Comparison of ENCODE assay signal across 18 cellular contexts in genomic region chr1:233424727-233425222, GRCh38.
A peak's percentile ranks its signal among the peaks of the same experiment; 100 is the strongest.
DNase-seq lines count a peak whose midpoint lies in the region; ATAC-seq, FAIRE-seq and TF ChIP-seq lines count a peak whose summit lies in the region.
"Had no signal": no experiment of that assay in that cellular context is flagged by ENCODE, and none has a peak within 500 bp of the region (broad histone marks: within the 10 kb centered on the region; RNA-seq: fewer than 3 reads in every experiment).

No MANE protein-coding gene starts in this region.

- H3K4me1 ChIP-seq in ACC112 (ENCODE audit: control insufficient read depth, insufficient read depth, low read length, unreplicated experiment) (no peaks in the 10 kb centered on the region), keratinocyte (ENCODE audit: control insufficient read depth, extremely low read depth, insufficient read depth, low read length) (no peaks in the 10 kb centered on the region), neural progenitor cell (no peaks in the 10 kb centered on the region)
- H3K4me1 ChIP-seq: BLaER1, pancreas, thyroid gland had no signal

- H2AFZ ChIP-seq in ACC112 (ENCODE audit: low read length, unreplicated experiment) (peak overlapping the region; percentile 77), keratinocyte (ENCODE audit: control insufficient read depth, low read length) (peak overlapping the region; percentile 17), neural progenitor cell (replicated peaks) (no peak overlapping the region)

- no peaks in the 10 kb centered on the region for H3K36me3 ChIP-seq in ACC112 (ENCODE audit: insufficient read depth, low read length)
- H3K36me3 ChIP-seq in keratinocyte (ENCODE audit: control insufficient read depth in 2 of 2, extremely low read depth in 1 of 2, insufficient read depth in 2 of 2, low read length in 2 of 2) = no peaks in the 10 kb centered on the region
- peaks cover 5% of the 10 kb centered on the region for H3K36me3 ChIP-seq in neural progenitor cell
- H3K36me3 ChIP-seq: BLaER1, pancreas, thyroid gland had no signal

- peak; percentile 39 for DNase-seq in HT1080 (ENCODE audit: low read depth)
- DNase-seq in astrocyte of the cerebellum (ENCODE audit: low read depth) = no peak
- DNase-seq in keratinocyte (ENCODE audit: low read depth, low spot score) = no peak
- DNase-seq in neural progenitor cell (ENCODE audit: low spot score) = no peak
- no peak for DNase-seq in activated T-cell treated with anti-CD3 and anti-CD28 coated beads, Interleukin-2, amount 50 U/mL, for 4 hours
- DNase-seq in KG1 (lab: John Stamatoyannopoulos, UW) = no peak
- DNase-seq: activated CD8-positive, alpha-beta memory T cell treated with anti-CD3 and anti-CD28 coated beads, Interleukin-2, amount 50 U/mL, for 48 hours; erythroblast; NCI-H2029 treated with DMSO at 0.1 percent for 48 hours; pancreas; thyroid gland had no signal

- H3K4me1 Mint-ChIP-seq in neural progenitor cell = no peaks in the 10 kb centered on the region
- H3K4me1 Mint-ChIP-seq in activated T-cell treated with anti-CD3 and anti-CD28 coated beads, Interleukin-2, amount 50 U/mL, for 4 hours (ENCODE audit: low read depth) = no peaks in the 10 kb centered on the region
- H3K4me1 Mint-ChIP-seq: central memory CD8-positive, alpha-beta T cell; WTC11 had no signal

- H3F3A ChIP-seq in neural progenitor cell (ENCODE audit: low read depth) = no peaks in the 10 kb centered on the region

- in situ Hi-C loops in astrocyte of the cerebellum (cut with HindIII; ENCODE audit: low sequenced_read_pairs) = no loop called here

- H3K4me3 Mint-ChIP-seq in neural progenitor cell = no peak overlapping the region
- H3K4me3 Mint-ChIP-seq in activated T-cell treated with anti-CD3 and anti-CD28 coated beads, Interleukin-2, amount 50 U/mL, for 4 hours = no peak overlapping the region
- H3K4me3 Mint-ChIP-seq: central memory CD8-positive, alpha-beta T cell; WTC11 had no signal

- no peaks in the 10 kb centered on the region for H3K9me3 ChIP-seq in keratinocyte (ENCODE audit: control insufficient read depth, low read depth, low read length)
- no peaks in the 10 kb centered on the region for H3K9me3 ChIP-seq in neural progenitor cell (ENCODE audit: low read depth)
- H3K9me3 ChIP-seq: pancreas, thyroid gland had no signal

- ATAC-seq in activated T-cell treated with anti-CD3 and anti-CD28 coated beads, Interleukin-2, amount 50 U/mL, for 4 hours = no peak
- no peak for ATAC-seq in activated CD4-positive, CD25-positive, alpha-beta regulatory T cell treated with anti-CD3 and anti-CD28 coated beads, Interleukin-2, amount 50 U/mL, for 24 hours
- ATAC-seq: activated naive CD4-positive, alpha-beta T cell treated with anti-CD3 and anti-CD28 coated beads, Interleukin-2, amount 50 U/mL, for 72 hours; pancreas; WTC11 had no signal

- no peak overlapping the region for H3K27ac Mint-ChIP-seq in neural progenitor cell
- H3K27ac Mint-ChIP-seq: activated naive CD4-positive, alpha-beta T cell treated with anti-CD3 and anti-CD28 coated beads, Interleukin-2, amount 50 U/mL, for 72 hours; WTC11 had no signal

- H3K9me3 Mint-ChIP-seq in neural progenitor cell = no peaks in the 10 kb centered on the region
- H3K9me3 Mint-ChIP-seq in activated T-cell treated with anti-CD3 and anti-CD28 coated beads, Interleukin-2, amount 50 U/mL, for 4 hours = no peaks in the 10 kb centered on the region
- H3K9me3 Mint-ChIP-seq: central memory CD8-positive, alpha-beta T cell had no signal

- FAIRE-seq in keratinocyte (lab: Jason Lieb, UNC) = no peak
- FAIRE-seq: GM19239, pancreas had no signal

- dilution Hi-C loops in keratinocyte (cut with MboI; ENCODE audit: extremely low pct_ligation_motif_present, low sequenced_read_pairs) = no loop called here

- H3K79me2 ChIP-seq in ACC112 (ENCODE audit: control insufficient read depth, insufficient read depth, low read length, unreplicated experiment) = no peaks in the 10 kb centered on the region
- no peaks in the 10 kb centered on the region for H3K79me2 ChIP-seq in keratinocyte (ENCODE audit: control insufficient read depth, insufficient read depth, low read length)
- H3K79me2 ChIP-seq in neural progenitor cell (ENCODE audit: low read depth) = no peaks in the 10 kb centered on the region

- no peak overlapping the region for H3K4me2 ChIP-seq in keratinocyte (ENCODE audit: control insufficient read depth, extremely low read depth, insufficient read depth, low read depth, low read length)
- no peak overlapping the region for H3K4me2 ChIP-seq in neural progenitor cell
- H3K4me2 ChIP-seq: BLaER1 had no signal

- no peaks in the 10 kb centered on the region for H3K27me3 Mint-ChIP-seq in neural progenitor cell (ENCODE audit: insufficient read depth, low read depth)
- H3K27me3 Mint-ChIP-seq in activated T-cell treated with anti-CD3 and anti-CD28 coated beads, Interleukin-2, amount 50 U/mL, for 4 hours (ENCODE audit: low read depth) = peaks cover 35% of the 10 kb centered on the region

- H3K27me3 ChIP-seq in ACC112 (ENCODE audit: insufficient read depth, low read length) (peaks cover 24% of the 10 kb centered on the region), keratinocyte (ENCODE audit: control insufficient read depth, extremely low read depth, insufficient read depth, low read length) (peaks cover 5% of the 10 kb centered on the region), neural progenitor cell (no peaks in the 10 kb centered on the region)
- H3K27me3 ChIP-seq: BLaER1, pancreas, thyroid gland had no signal

- H3K9ac ChIP-seq in keratinocyte (ENCODE audit: control insufficient read depth, extremely low read depth, insufficient read depth, low read length) (no peak overlapping the region), neural progenitor cell (no peak overlapping the region)
- H3K9ac ChIP-seq: BLaER1 had no signal

- H4K20me1 ChIP-seq in keratinocyte (ENCODE audit: control insufficient read depth, extremely low read depth, insufficient read depth, low read length) = no peaks in the 10 kb centered on the region
- H4K20me1 ChIP-seq in neural progenitor cell (ENCODE audit: low read depth) = no peaks in the 10 kb centered on the region
- H4K20me1 ChIP-seq: BLaER1 had no signal

- H3K36me3 Mint-ChIP-seq in neural progenitor cell = no peaks in the 10 kb centered on the region
- no peaks in the 10 kb centered on the region for H3K36me3 Mint-ChIP-seq in activated T-cell treated with anti-CD3 and anti-CD28 coated beads, Interleukin-2, amount 50 U/mL, for 4 hours (ENCODE audit: insufficient read depth)
- H3K36me3 Mint-ChIP-seq: activated naive CD4-positive, alpha-beta T cell treated with anti-CD3 and anti-CD28 coated beads, Interleukin-2, amount 50 U/mL, for 72 hours had no signal

- no peaks in the 10 kb centered on the region for H3K9me1 ChIP-seq in keratinocyte (ENCODE audit: control insufficient read depth, extremely low read depth, insufficient read depth, low read length)

- H3K4me3 ChIP-seq in ACC112 (ENCODE audit: low read depth, low read length) (peak overlapping the region; percentile 73), astrocyte of the cerebellum (ENCODE audit: low read depth, low read length) (no peak overlapping the region), keratinocyte (ENCODE audit: control insufficient read depth in 2 of 3, extremely low read depth in 1 of 3, insufficient read depth in 2 of 3, low read depth in 1 of 3, low read length in 3 of 3) (no peak overlapping the region), neural progenitor cell (no peak overlapping the region)
- H3K4me3 ChIP-seq: BLaER1, pancreas, thyroid gland had no signal

- no peak overlapping the region for H3K27ac ChIP-seq in ACC112 (ENCODE audit: low read depth, low read length)
- no peak overlapping the region for H3K27ac ChIP-seq in keratinocyte (ENCODE audit: control insufficient read depth, insufficient read depth, low read length)
- no peak overlapping the region for H3K27ac ChIP-seq in neural progenitor cell
- H3K27ac ChIP-seq: BLaER1, pancreas, thyroid gland had no signal

- TF ChIP-seq CTCF in astrocyte of the cerebellum (IDR thresholded peaks at IDR 0.05; ENCODE audit: low read depth, low read length, missing control alignments) (peak; percentile 32), keratinocyte (optimal IDR thresholded peaks at IDR 0.05 in 1 of 3, IDR thresholded peaks at IDR 0.05 in 1 of 3, conservative IDR thresholded peaks at IDR 0.05 in 1 of 3; ENCODE audit: extremely low read depth in 1 of 3, insufficient read depth in 2 of 3, low read length in 3 of 3) (peak in 2 of 3 experiments; percentile 23 to 30), neural progenitor cell (IDR thresholded peaks at IDR 0.05) (no peak)
